ENCODE assay signal across 9 cellular contexts in genomic region chr4:94390804-94391410, GRCh38. TPM values are rescaled to one million over a fixed set of nuclear protein-coding genes. Genes with fewer than 3 reads are reported as not detected.
DNase-seq lines count a peak whose midpoint lies in the region; ATAC-seq and TF ChIP-seq lines count a peak whose summit lies in the region.
"Had no signal": no experiment of that assay in that cellular context is flagged by ENCODE, and none has a peak within 500 bp of the region (broad histone marks: within the 10 kb centered on the region; RNA-seq: fewer than 3 reads in every experiment).

No MANE protein-coding gene starts in this region.

- CTCF ChIA-PET in Caco-2 (lab: Charles Lee), result interaction anchor here (1.9 kb wide), 1 partner anchor 57 kb away, joined by 15 read pairs; no protein-coding TSS in a partner anchor
- CTCF ChIA-PET in activated CD4-positive, alpha-beta T cell treated with anti-CD3 and anti-CD28 coated beads, Interleukin-2, amount 10 ng/mL, durations not matched to agents 7 days and 5 days (lab: Charles Lee), result no interaction called here
- CTCF ChIA-PET in CD8-positive, alpha-beta memory T cell (lab: Charles Lee), result interaction anchor here (1.3 to 1.6 kb wide), 2 partner anchors 85 to 196 kb away, joined by 3 read pairs; no protein-coding TSS in a partner anchor

- no peaks in the 10 kb centered on the region for H3K36me3 ChIP-seq in Caco-2 (ENCODE audit: control insufficient read depth, insufficient read depth, low read length)
- no peaks in the 10 kb centered on the region for H3K36me3 ChIP-seq in CD8-positive, alpha-beta memory T cell (ENCODE audit: insufficient read depth, low read length)
- H3K36me3 ChIP-seq: SJSA1 had no signal

- H3K4me3 Mint-ChIP-seq in Caco-2 (ENCODE audit: unreplicated experiment), result no peak overlapping the region
- H3K4me3 Mint-ChIP-seq in activated CD4-positive, alpha-beta T cell treated with anti-CD3 and anti-CD28 coated beads, Interleukin-2, amount 10 ng/mL, durations not matched to agents 7 days and 5 days, result no peak overlapping the region
- H3K4me3 Mint-ChIP-seq in CD8-positive, alpha-beta memory T cell, result no peak overlapping the region

- H3K9me3 ChIP-seq in Caco-2, result peaks cover 4% of the 10 kb centered on the region; the same call in 1 of the 2 replicates
- H3K9me3 ChIP-seq in CD8-positive, alpha-beta memory T cell (ENCODE audit: low read length), result no peaks in the 10 kb centered on the region
- H3K9me3 ChIP-seq: SJSA1 had no signal

- no peak overlapping the region for H3K27ac Mint-ChIP-seq in Caco-2 (ENCODE audit: unreplicated experiment)
- no peak overlapping the region for H3K27ac Mint-ChIP-seq in activated CD4-positive, alpha-beta T cell treated with anti-CD3 and anti-CD28 coated beads, Interleukin-2, amount 10 ng/mL, durations not matched to agents 7 days and 5 days
- no peak overlapping the region for H3K27ac Mint-ChIP-seq in CD8-positive, alpha-beta memory T cell

- no peaks in the 10 kb centered on the region for H3K27me3 Mint-ChIP-seq in Caco-2 (ENCODE audit: insufficient read depth, unreplicated experiment)
- H3K27me3 Mint-ChIP-seq in activated CD4-positive, alpha-beta T cell treated with anti-CD3 and anti-CD28 coated beads, Interleukin-2, amount 10 ng/mL, durations not matched to agents 7 days and 5 days, result no peaks in the 10 kb centered on the region
- peaks cover 5 to 15% of the 10 kb centered on the region in 2 donors for H3K27me3 Mint-ChIP-seq in CD8-positive, alpha-beta memory T cell

- ATAC-seq in left colon, result peak; percentile 34

- TF ChIP-seq CTCF in Caco-2 (IDR thresholded peaks at IDR 0.05; ENCODE audit: insufficient read depth in 1 of 2, low read depth in 1 of 2, low read length in 1 of 2, severe bottlenecking in 1 of 2, unreplicated experiment in 1 of 2), result peak; percentile 53 to 59

- no TSS peak for BruUV-seq in Caco-2 (replicated peaks; lab: Mats Ljungman, UMichigan)

- no peaks in the 10 kb centered on the region for H3K27me3 ChIP-seq in Caco-2 (replicated peaks; ENCODE audit: control insufficient read depth, insufficient read depth, low read length)
- H3K27me3 ChIP-seq in CD8-positive, alpha-beta memory T cell (ENCODE audit: insufficient read depth, low read length, poor library complexity, severe bottlenecking), result no peaks in the 10 kb centered on the region

- intact Hi-C loops in Caco-2 (cut with micrococcal nuclease; ENCODE audit: unreplicated experiment), result loop anchor here (1.0 to 10.0 kb wide), 3 partner anchors 58 to 596 kb away; no protein-coding TSS in a partner anchor
- intact Hi-C loops in left colon (cut with DNase I, micrococcal nuclease), result no loop called here

- H3K4me3 ChIP-seq in Caco-2 (ENCODE audit: low read depth, low read length), result no peak overlapping the region
- H3K4me3 ChIP-seq in CD8-positive, alpha-beta memory T cell (ENCODE audit: low read length), result no peak overlapping the region
- H3K4me3 ChIP-seq: SJSA1 had no signal

- DNase-seq in Caco-2 (peak in 1 of 2 experiments; percentile 30), GM19240 (ENCODE audit: insufficient read length, low spot score) (peak; percentile 4), left colon (peak in 1 of 2 donors; percentile 38), mesenteric fat pad (ENCODE audit: low spot score) (no peak), NCI-H187 treated with DMSO at 0.1 percent for 48 hours (lab: John Stamatoyannopoulos, UW) (no peak), NCI-H187 (lab: John Stamatoyannopoulos, UW) (no peak)
- peak; percentile 35 for DNase-seq in activated CD4-positive, alpha-beta T cell treated with anti-CD3 and anti-CD28 coated beads, Interleukin-2, amount 10 ng/mL, durations not matched to agents 7 days and 5 days
- no peak for DNase-seq in CD8-positive, alpha-beta memory T cell

- H3K9me3 Mint-ChIP-seq in Caco-2 (ENCODE audit: unreplicated experiment), result peaks cover 16% of the 10 kb centered on the region
- no peaks in the 10 kb centered on the region for H3K9me3 Mint-ChIP-seq in activated CD4-positive, alpha-beta T cell treated with anti-CD3 and anti-CD28 coated beads, Interleukin-2, amount 10 ng/mL, durations not matched to agents 7 days and 5 days
- no peaks in the 10 kb centered on the region for H3K9me3 Mint-ChIP-seq in CD8-positive, alpha-beta memory T cell

- H3K27ac ChIP-seq in CD8-positive, alpha-beta memory T cell (ENCODE audit: low read depth, low read length), result no peak overlapping the region
- H3K27ac ChIP-seq: SJSA1 had no signal

- no peaks in the 10 kb centered on the region for H3K4me1 Mint-ChIP-seq in Caco-2 (ENCODE audit: low read depth, unreplicated experiment)
- H3K4me1 Mint-ChIP-seq in activated CD4-positive, alpha-beta T cell treated with anti-CD3 and anti-CD28 coated beads, Interleukin-2, amount 10 ng/mL, durations not matched to agents 7 days and 5 days, result no peaks in the 10 kb centered on the region
- no peaks in the 10 kb centered on the region for H3K4me1 Mint-ChIP-seq in CD8-positive, alpha-beta memory T cell

- POLR2A ChIA-PET in Caco-2 (lab: Charles Lee), result no interaction called here
- POLR2A ChIA-PET in activated CD4-positive, alpha-beta T cell treated with anti-CD3 and anti-CD28 coated beads, Interleukin-2, amount 10 ng/mL, durations not matched to agents 7 days and 5 days (lab: Charles Lee), result no interaction called here
- POLR2A ChIA-PET in CD8-positive, alpha-beta memory T cell (lab: Charles Lee), result no interaction called here

- no peaks in the 10 kb centered on the region for H3K4me1 ChIP-seq in Caco-2
- no peaks in the 10 kb centered on the region for H3K4me1 ChIP-seq in CD8-positive, alpha-beta memory T cell (ENCODE audit: insufficient read depth, low read length)
- H3K4me1 ChIP-seq: SJSA1 had no signal

- H3K36me3 Mint-ChIP-seq in Caco-2 (ENCODE audit: insufficient read depth, unreplicated experiment), result no peaks in the 10 kb centered on the region
- H3K36me3 Mint-ChIP-seq in activated CD4-positive, alpha-beta T cell treated with anti-CD3 and anti-CD28 coated beads, Interleukin-2, amount 10 ng/mL, durations not matched to agents 7 days and 5 days (ENCODE audit: low read depth), result no peaks in the 10 kb centered on the region
- H3K36me3 Mint-ChIP-seq in CD8-positive, alpha-beta memory T cell, result no peaks in the 10 kb centered on the region

RNA-seq across cellular contexts. Expression of gene HPGDS, which starts 48.3 kb away (rescaled TPM):
- not detected in 2 replicates for total RNA-seq in Caco-2 (2022)
- total RNA-seq in activated CD4-positive, alpha-beta T cell treated with anti-CD3 and anti-CD28 coated beads, Interleukin-2, amount 10 ng/mL, durations not matched to agents 7 days and 5 days, result under 1 TPM in 1 of 2 experiments, not detected in 1; 0.15 TPM
- total RNA-seq in left colon, result 1 to 10 TPM; 2.9 to 3.3 TPM
- 4.1 TPM for total RNA-seq in mesenteric fat pad
- total RNA-seq in CD8-positive, alpha-beta memory T cell, result under 1 TPM; 0.18 to 0.57 TPM
- not detected for polyA plus RNA-seq in CD8-positive, alpha-beta memory T cell
- total RNA-seq: SJSA1 had no signal

Comparison
In these comparisons a context has a peak if more than half of its experiments do, and no peak if none do; other contexts are left out.
1. DNase-seq: peak in GM19240 (single experiment) and activated CD4-positive, alpha-beta T cell treated with anti-CD3 and anti-CD28 coated beads, Interleukin-2, amount 10 ng/mL, durations not matched to agents 7 days and 5 days (single experiment); none in mesenteric fat pad (single experiment), CD8-positive, alpha-beta memory T cell (0 of 5), NCI-H187 treated with DMSO at 0.1 percent for 48 hours (single experiment) and NCI-H187 (0 of 2).